18 cellular contexts compared by ENCODE assay signal in genomic region chr14:63248211-63248610, GRCh38. TPM values are rescaled to one million over a fixed set of nuclear protein-coding genes. Genes with fewer than 3 reads are reported as not detected.
A peak's percentile ranks its signal among the peaks of the same experiment; 100 is the strongest.
DNase-seq lines count a peak whose midpoint lies in the region; ATAC-seq and TF ChIP-seq lines count a peak whose summit lies in the region.
"Had no signal": no experiment of that assay in that cellular context is flagged by ENCODE, and none has a peak within 500 bp of the region (broad histone marks: within the 10 kb centered on the region; RNA-seq: fewer than 3 reads in every experiment).

No MANE protein-coding gene starts in this region.

- H3K79me2 ChIP-seq in PC-3 (ENCODE audit: low read length): no peaks in the 10 kb centered on the region

- WGBS in body of pancreas, 2 donors: 43 to 59% methylated on average over 1 of the region's 1 CpG

- no peaks in the 10 kb centered on the region for H3K9me3 ChIP-seq in muscle layer of duodenum (ENCODE audit: control insufficient read depth in 1 of 2, low read length in 2 of 2)
- no peaks in the 10 kb centered on the region for H3K9me3 ChIP-seq in PC-3 (ENCODE audit: low read length)
- no peaks in the 10 kb centered on the region for H3K9me3 ChIP-seq in body of pancreas
- H3K9me3 ChIP-seq: tibial artery had no signal

- H3K9me3 Mint-ChIP-seq in stimulated activated naive CD8-positive, alpha-beta T cell treated with anti-CD3 and anti-CD28 coated beads, Interleukin-15, amount 100 ng/mL, for 72 hours: peaks cover 0 to 6% of the 10 kb centered on the region in 2 donors
- H3K9me3 Mint-ChIP-seq: activated T-helper 17 cell treated with anti-CD3 and anti-CD28 coated beads, Interleukin-2, amount 50 U/mL, for 72 hours; natural killer cell had no signal

- H3K4me2 ChIP-seq in PC-3 (ENCODE audit: low read length): no peak overlapping the region

- H3K27ac Mint-ChIP-seq in stimulated activated naive CD8-positive, alpha-beta T cell treated with anti-CD3 and anti-CD28 coated beads, Interleukin-15, amount 100 ng/mL, for 72 hours: no peak overlapping the region
- H3K27ac Mint-ChIP-seq: activated T-helper 17 cell treated with anti-CD3 and anti-CD28 coated beads, Interleukin-2, amount 50 U/mL, for 72 hours; IgD-negative memory B cell; natural killer cell had no signal

- no peaks in the 10 kb centered on the region for H3F3A ChIP-seq in PC-3 (ENCODE audit: low read length, unreplicated experiment)

- H3K4me1 ChIP-seq in muscle layer of duodenum (ENCODE audit: control insufficient read depth in 1 of 2, insufficient read depth in 2 of 2, low read length in 2 of 2): peaks cover 4 to 28% of the 10 kb centered on the region in 2 donors
- no peaks in the 10 kb centered on the region for H3K4me1 ChIP-seq in PC-3 (ENCODE audit: insufficient read depth, low read length)
- no peaks in the 10 kb centered on the region for H3K4me1 ChIP-seq in body of pancreas

- H3K27ac ChIP-seq in muscle layer of duodenum (ENCODE audit: low read length) (peak overlapping the region; percentile 24), PC-3 (ENCODE audit: low read length) (no peak overlapping the region), body of pancreas (no peak overlapping the region)

- POLR2A ChIA-PET in PC-3 (lab: Charles Lee; ENCODE audit: unreplicated experiment): interaction anchor here (0.6 kb wide), 1 partner anchor 1139 kb away, joined by 3 read pairs; no protein-coding TSS in a partner anchor

- TF ChIP-seq CTCF in PC-3 (conservative IDR thresholded peaks at IDR 0.05; ENCODE audit: low read depth, low read length) (no peak), body of pancreas (IDR thresholded peaks at IDR 0.05) (no peak)

- no peaks in the 10 kb centered on the region for H3K9me2 ChIP-seq in PC-3 (replicated peaks; ENCODE audit: low read length)

- no peak overlapping the region for H3K9ac ChIP-seq in PC-3 (ENCODE audit: low read length)

- ATAC-seq in PC-3 (no peak), body of pancreas (no peak)
- no peak for ATAC-seq in stimulated activated naive CD8-positive, alpha-beta T cell treated with anti-CD3 and anti-CD28 coated beads, Interleukin-15, amount 100 ng/mL, for 72 hours
- ATAC-seq: activated T-helper 17 cell treated with anti-CD3 and anti-CD28 coated beads, Interleukin-2, amount 50 U/mL, for 72 hours; natural killer cell had no signal

- no peaks in the 10 kb centered on the region for H3K4me1 Mint-ChIP-seq in stimulated activated naive CD8-positive, alpha-beta T cell treated with anti-CD3 and anti-CD28 coated beads, Interleukin-15, amount 100 ng/mL, for 72 hours
- H3K4me1 Mint-ChIP-seq: activated T-helper 17 cell treated with anti-CD3 and anti-CD28 coated beads, Interleukin-2, amount 50 U/mL, for 72 hours; natural killer cell had no signal

- no peak overlapping the region for H2AFZ ChIP-seq in PC-3 (ENCODE audit: low read length)

- peaks cover 26% of the 10 kb centered on the region for H3K27me3 Mint-ChIP-seq in stimulated activated naive CD8-positive, alpha-beta T cell treated with anti-CD3 and anti-CD28 coated beads, Interleukin-15, amount 100 ng/mL, for 72 hours

- CTCF ChIA-PET in PC-3 (lab: Charles Lee): no interaction called here

- intact Hi-C loops in PC-3 (cut with micrococcal nuclease) (no loop called here), body of pancreas (cut with DNase I) (no loop called here)

- DNase-seq in A172 (ENCODE audit: low spot score): peak; percentile 40
- DNase-seq in HS-27A (ENCODE audit: low read depth): peak; percentile 12
- peak; percentile 53 to 77 for DNase-seq in dermis microvascular lymphatic vessel endothelial cell (ENCODE audit: low read depth in 2 of 2)
- no peak for DNase-seq in PC-3
- no peak for DNase-seq in NCI-H1092 (lab: John Stamatoyannopoulos, UW)
- DNase-seq in body of pancreas: no peak
- no peak for DNase-seq in stimulated activated naive CD8-positive, alpha-beta T cell treated with anti-CD3 and anti-CD28 coated beads, Interleukin-15, amount 100 ng/mL, for 72 hours
- DNase-seq: activated CD8-positive, alpha-beta memory T cell treated with anti-CD3 and anti-CD28 coated beads for 24 hours; COR-L47; MV-4-11; natural killer cell; NCI-H69; retina; tibial artery had no signal

- no TSS peak for BruUV-seq in PC-3 (replicated peaks; lab: Mats Ljungman, UMichigan)

- H3K27me3 ChIP-seq in muscle layer of duodenum (ENCODE audit: low read depth, low read length) (no peaks in the 10 kb centered on the region), PC-3 (ENCODE audit: low read length) (peaks cover 44% of the 10 kb centered on the region), body of pancreas (no peaks in the 10 kb centered on the region)
- H3K27me3 ChIP-seq: tibial artery had no signal

- H4K20me1 ChIP-seq in PC-3 (ENCODE audit: low read length): no peaks in the 10 kb centered on the region

- H3K4me3 Mint-ChIP-seq in stimulated activated naive CD8-positive, alpha-beta T cell treated with anti-CD3 and anti-CD28 coated beads, Interleukin-15, amount 100 ng/mL, for 72 hours: no peak overlapping the region
- H3K4me3 Mint-ChIP-seq: activated T-helper 17 cell treated with anti-CD3 and anti-CD28 coated beads, Interleukin-2, amount 50 U/mL, for 72 hours; IgD-negative memory B cell; natural killer cell had no signal

- no peaks in the 10 kb centered on the region for H3K36me3 ChIP-seq in muscle layer of duodenum (ENCODE audit: control insufficient read depth in 1 of 2, insufficient read depth in 2 of 2, low read length in 2 of 2)
- no peaks in the 10 kb centered on the region for H3K36me3 ChIP-seq in PC-3 (ENCODE audit: low read depth, low read length)
- no peaks in the 10 kb centered on the region for H3K36me3 ChIP-seq in body of pancreas (replicated peaks in 1 of 2; ENCODE audit: insufficient read depth in 1 of 2, low read depth in 2 of 2)
- H3K36me3 ChIP-seq: tibial artery had no signal

- no peak for TF ChIP-seq POLR2A in body of pancreas (IDR thresholded peaks at IDR 0.05)

- H3K4me3 ChIP-seq in muscle layer of duodenum (ENCODE audit: low read depth in 1 of 2, low read length in 2 of 2) (no peak overlapping the region), PC-3 (ENCODE audit: low read length) (no peak overlapping the region), body of pancreas (no peak overlapping the region)
- H3K4me3 ChIP-seq: tibial artery had no signal

RNA-seq across cellular contexts. Expression of gene RHOJ, which starts 44.0 kb away (rescaled TPM):
- 0.10 and 1.1 TPM in 2 replicates for total RNA-seq in A172 (2014; rRNA removed; shearing (Covaris generic))
- total RNA-seq in dermis microvascular lymphatic vessel endothelial cell (65.9 and 163 TPM in 2 replicates), PC-3 (2014; rRNA removed) (not detected in 2 replicates), body of pancreas (1 to 10 TPM; 4.2 to 7.3 TPM)
- total RNA-seq: activated T-helper 17 cell treated with anti-CD3 and anti-CD28 coated beads, Interleukin-2, amount 50 U/mL, for 72 hours; G401; natural killer cell had no signal

Comparison
In these comparisons a context has a peak if more than half of its experiments do, and no peak if none do; other contexts are left out.
1. DNase-seq: peak in A172 (single experiment), HS-27A (single experiment) and dermis microvascular lymphatic vessel endothelial cell (2 of 2); none in PC-3 (single experiment), NCI-H1092 (single experiment), body of pancreas (0 of 4) and stimulated activated naive CD8-positive, alpha-beta T cell treated with anti-CD3 and anti-CD28 coated beads, Interleukin-15, amount 100 ng/mL, for 72 hours (0 of 2).